Comparison of ENCODE assay signal across 8 cellular contexts in the genomic region with DNA sequence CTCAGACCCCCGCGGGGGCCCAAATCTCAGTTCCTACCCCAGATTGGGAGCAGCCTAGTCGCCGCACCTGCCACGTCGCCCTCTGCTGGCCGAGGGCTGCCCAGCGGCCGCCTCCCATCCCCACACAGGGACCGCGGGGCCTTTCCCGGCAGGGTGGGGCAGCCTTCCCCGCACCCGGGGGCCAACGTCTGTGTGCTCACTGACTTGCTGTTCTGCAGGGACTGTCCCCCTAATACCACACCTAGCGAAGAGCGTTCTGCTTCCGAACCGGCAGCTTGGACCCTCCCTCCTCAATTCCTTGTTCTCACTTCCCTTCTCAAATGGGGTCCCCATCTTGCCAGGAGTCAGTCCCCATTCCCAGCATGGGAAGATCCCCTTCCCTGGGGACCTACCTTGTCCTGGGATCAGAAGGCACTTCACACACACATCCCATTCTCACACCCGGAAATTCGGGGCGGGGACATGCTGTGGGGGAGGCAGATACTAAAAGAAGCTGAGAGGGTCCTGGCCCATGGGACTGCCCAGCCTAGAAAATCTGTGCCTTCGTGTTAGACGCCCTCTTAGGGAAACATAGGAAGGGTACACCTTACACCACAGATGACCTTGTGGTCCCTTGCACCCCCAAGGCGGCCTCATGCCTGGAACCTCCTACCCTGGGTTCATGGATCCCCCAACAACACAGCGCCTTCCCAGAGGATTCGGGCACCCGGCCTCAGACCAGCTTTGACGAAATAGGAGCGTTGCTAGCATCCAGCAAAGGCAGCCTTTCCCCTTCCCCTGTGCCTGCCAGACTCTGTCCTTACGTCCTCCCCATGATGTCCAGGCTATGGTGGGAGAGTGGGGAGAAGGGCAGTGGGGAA. TPM values are rescaled to one million over a fixed set of nuclear protein-coding genes. Genes with fewer than 3 reads are reported as not detected.
DNase-seq lines count a peak whose midpoint lies in the region; ATAC-seq, FAIRE-seq and TF ChIP-seq lines count a peak whose summit lies in the region.

No MANE protein-coding gene starts in this region.

- H3K36me3 ChIP-seq in astrocyte (ENCODE audit: insufficient read depth, low read length) (no peaks in the 10 kb centered on the region), keratinocyte (ENCODE audit: control insufficient read depth in 2 of 2, extremely low read depth in 1 of 2, insufficient read depth in 2 of 2, low read length in 2 of 2) (no peaks in the 10 kb centered on the region)

- peaks cover 6% of the 10 kb centered on the region for H3K4me1 Mint-ChIP-seq in T-helper 2 cell treated with Interferon-gamma antibody and Interleukin-4, amounts not matched to agents 5 μg/mL and 100 μg/mL, for 36 hours (ENCODE audit: low read depth)
- peaks cover 2% of the 10 kb centered on the region for H3K4me1 Mint-ChIP-seq in astrocyte (ENCODE audit: low read depth, unreplicated experiment)

- H3K9ac ChIP-seq in astrocyte (ENCODE audit: low read length) (peak overlapping the region; percentile 27), keratinocyte (ENCODE audit: control insufficient read depth, extremely low read depth, insufficient read depth, low read length) (peak overlapping the region; percentile 10)

- ATAC-seq in GM19324 (IDR thresholded peaks at IDR 0.05; ENCODE audit: low FRiP score, unreplicated experiment) = no peak
- no peak for ATAC-seq in GM19351 (IDR thresholded peaks at IDR 0.05; ENCODE audit: unreplicated experiment)

- no peak overlapping the region for H3K4me3 ChIP-seq in astrocyte (ENCODE audit: insufficient read depth, low read depth, low read length)
- H3K4me3 ChIP-seq in keratinocyte (ENCODE audit: control insufficient read depth in 2 of 3, extremely low read depth in 1 of 3, insufficient read depth in 2 of 3, low read depth in 1 of 3, low read length in 3 of 3) = no peak overlapping the region

- H3K36me3 Mint-ChIP-seq in T-helper 2 cell treated with Interferon-gamma antibody and Interleukin-4, amounts not matched to agents 5 μg/mL and 100 μg/mL, for 36 hours (ENCODE audit: low read depth) = no peaks in the 10 kb centered on the region
- no peaks in the 10 kb centered on the region for H3K36me3 Mint-ChIP-seq in astrocyte (ENCODE audit: low read depth, unreplicated experiment)

- H3K9me1 ChIP-seq in keratinocyte (ENCODE audit: control insufficient read depth, extremely low read depth, insufficient read depth, low read length) = no peaks in the 10 kb centered on the region

- peaks cover 14% of the 10 kb centered on the region for H3K27me3 Mint-ChIP-seq in T-helper 2 cell treated with Interferon-gamma antibody and Interleukin-4, amounts not matched to agents 5 μg/mL and 100 μg/mL, for 36 hours (ENCODE audit: low read depth)
- peaks cover 36% of the 10 kb centered on the region for H3K27me3 Mint-ChIP-seq in astrocyte (ENCODE audit: low read depth, unreplicated experiment)

- H3K79me2 ChIP-seq in astrocyte (ENCODE audit: insufficient read depth, low read length) (no peaks in the 10 kb centered on the region), keratinocyte (ENCODE audit: control insufficient read depth, insufficient read depth, low read length) (no peaks in the 10 kb centered on the region)

- DNase-seq in GM13976 (ENCODE audit: low spot score) = peak; percentile 78
- DNase-seq in T-helper 2 cell treated with Interferon-gamma antibody and Interleukin-4, amounts not matched to agents 5 μg/mL and 100 μg/mL, for 36 hours (ENCODE audit: low spot score) = peak; percentile 31
- DNase-seq in astrocyte (ENCODE audit: low read depth) = no peak
- no peak for DNase-seq in keratinocyte (ENCODE audit: low read depth, low spot score)
- DNase-seq in stimulated activated CD4-positive, alpha-beta T cell treated with anti-CD3 and anti-CD28 coated beads, Interleukin-2, amount 100 ng/mL, for 4 hours (ENCODE audit: low read depth) = peak; percentile 33
- DNase-seq in AML-193 (lab: John Stamatoyannopoulos, UW) = no peak

- TF ChIP-seq CTCF in GM13976 (IDR thresholded peaks at IDR 0.05; ENCODE audit: borderline replicate concordance, control extremely low read depth, extremely low read depth, insufficient read depth, missing control alignments) = peak; percentile 91
- TF ChIP-seq CTCF in astrocyte (IDR thresholded peaks at IDR 0.05; ENCODE audit: insufficient read depth, low read depth, low read length) = peak; percentile 59
- TF ChIP-seq CTCF in keratinocyte (optimal IDR thresholded peaks at IDR 0.05 in 1 of 3, IDR thresholded peaks at IDR 0.05 in 1 of 3, conservative IDR thresholded peaks at IDR 0.05 in 1 of 3; ENCODE audit: extremely low read depth in 1 of 3, insufficient read depth in 2 of 3, low read length in 3 of 3) = peak; percentile 71 to 98 (median 90)

- H3K4me2 ChIP-seq in astrocyte (ENCODE audit: low read length) = peak overlapping the region; percentile 73
- H3K4me2 ChIP-seq in keratinocyte (ENCODE audit: control insufficient read depth, extremely low read depth, insufficient read depth, low read depth, low read length) = peak overlapping the region; percentile 45

- no peaks in the 10 kb centered on the region for H3K4me1 ChIP-seq in astrocyte (ENCODE audit: insufficient read depth, low read length)
- H3K4me1 ChIP-seq in keratinocyte (ENCODE audit: control insufficient read depth, extremely low read depth, insufficient read depth, low read length) = peaks cover 3% of the 10 kb centered on the region

- H3K9me3 Mint-ChIP-seq in T-helper 2 cell treated with Interferon-gamma antibody and Interleukin-4, amounts not matched to agents 5 μg/mL and 100 μg/mL, for 36 hours = no peaks in the 10 kb centered on the region
- peaks cover 1% of the 10 kb centered on the region for H3K9me3 Mint-ChIP-seq in astrocyte (ENCODE audit: unreplicated experiment)

- no peak overlapping the region for H3K4me3 Mint-ChIP-seq in T-helper 2 cell treated with Interferon-gamma antibody and Interleukin-4, amounts not matched to agents 5 μg/mL and 100 μg/mL, for 36 hours
- H3K4me3 Mint-ChIP-seq in astrocyte (ENCODE audit: unreplicated experiment) = no peak overlapping the region

- H4K20me1 ChIP-seq in astrocyte (ENCODE audit: insufficient read depth, low read length) = no peaks in the 10 kb centered on the region
- H4K20me1 ChIP-seq in keratinocyte (ENCODE audit: control insufficient read depth, extremely low read depth, insufficient read depth, low read length) = no peaks in the 10 kb centered on the region

- dilution Hi-C loops in keratinocyte (cut with MboI; ENCODE audit: extremely low pct_ligation_motif_present, low sequenced_read_pairs) = no loop called here

- in situ Hi-C loops in GM13976 (cut with MboI; ENCODE audit: low sequenced_read_pairs, unreplicated experiment) = no loop called here

- no peaks in the 10 kb centered on the region for H3K27me3 ChIP-seq in astrocyte (ENCODE audit: insufficient read depth, low read length)
- H3K27me3 ChIP-seq in keratinocyte (ENCODE audit: control insufficient read depth, extremely low read depth, insufficient read depth, low read length) = peaks cover 15% of the 10 kb centered on the region

- FAIRE-seq in astrocyte (lab: Jason Lieb, UNC) = no peak
- no peak for FAIRE-seq in keratinocyte (lab: Jason Lieb, UNC)

- no peak overlapping the region for H3K27ac ChIP-seq in astrocyte (ENCODE audit: low read depth, low read length)
- H3K27ac ChIP-seq in keratinocyte (ENCODE audit: control insufficient read depth, insufficient read depth, low read length) = no peak overlapping the region

- no peak overlapping the region for H3K27ac Mint-ChIP-seq in T-helper 2 cell treated with Interferon-gamma antibody and Interleukin-4, amounts not matched to agents 5 μg/mL and 100 μg/mL, for 36 hours
- no peak overlapping the region for H3K27ac Mint-ChIP-seq in astrocyte (ENCODE audit: unreplicated experiment)

- peak overlapping the region; percentile 69 for H2AFZ ChIP-seq in astrocyte (ENCODE audit: low read depth, low read length)
- peak overlapping the region; percentile 32 for H2AFZ ChIP-seq in keratinocyte (ENCODE audit: control insufficient read depth, low read length)

- H3K9me3 ChIP-seq in astrocyte (ENCODE audit: insufficient read depth, low read depth, low read length) = no peaks in the 10 kb centered on the region
- no peaks in the 10 kb centered on the region for H3K9me3 ChIP-seq in keratinocyte (ENCODE audit: control insufficient read depth, low read depth, low read length)

RNA-seq across cellular contexts. Expression of a gene that starts 16.4 kb away (rescaled TPM):
- total RNA-seq in astrocyte = 0.95 and 1.3 TPM in 2 replicates
- polyA plus RNA-seq in keratinocyte = not detected in 3 replicates
- 0.15 TPM for polyA plus RNA-seq in keratinocyte (2011; ENCODE audit: low read depth)
- polyA plus RNA-seq in keratinocyte (2011; cell fraction: cytosol; rRNA removed) = not detected in 2 replicates
- 0.03 TPM in 1 of 2 replicates, not detected in the other for polyA plus RNA-seq in keratinocyte (2011; cell fraction: nucleus; rRNA removed)
- polyA plus RNA-seq in keratinocyte (2012; ENCODE audit: low replicate concordance) = not detected in 2 replicates
- not detected in 3 replicates for polyA minus RNA-seq in keratinocyte
- not detected for polyA minus RNA-seq in keratinocyte (2011; cell fraction: cytosol; rRNA and poly(A)+ RNA removed)
- not detected in 2 replicates for polyA minus RNA-seq in keratinocyte (2011; cell fraction: nucleus; rRNA and poly(A)+ RNA removed)

RNA-seq across cellular contexts. Expression of a gene that starts 27.8 kb away (rescaled TPM):
- 13.8 and 15.4 TPM in 2 replicates for total RNA-seq in astrocyte
- 11.8 to 15.3 TPM (median 12.7 TPM) in 3 replicates for polyA plus RNA-seq in keratinocyte
- polyA plus RNA-seq in keratinocyte (2011; ENCODE audit: low read depth) = 3.6 TPM
- polyA plus RNA-seq in keratinocyte (2011; cell fraction: cytosol; rRNA removed) = 9.3 and 10.1 TPM in 2 replicates
- polyA plus RNA-seq in keratinocyte (2011; cell fraction: nucleus; rRNA removed) = 36.4 and 38.2 TPM in 2 replicates
- polyA plus RNA-seq in keratinocyte (2012; ENCODE audit: low replicate concordance) = 12.9 and 13.0 TPM in 2 replicates
- 16.3 to 20.1 TPM (median 18.7 TPM) in 3 replicates for polyA minus RNA-seq in keratinocyte
- 12.1 TPM for polyA minus RNA-seq in keratinocyte (2011; cell fraction: cytosol; rRNA and poly(A)+ RNA removed)
- 21.5 and 26.6 TPM in 2 replicates for polyA minus RNA-seq in keratinocyte (2011; cell fraction: nucleus; rRNA and poly(A)+ RNA removed)

RNA-seq across cellular contexts. Expression of a gene that starts 35.8 kb away (rescaled TPM):
- not detected in 2 replicates for total RNA-seq in astrocyte
- not detected in 3 replicates for polyA plus RNA-seq in keratinocyte
- not detected for polyA plus RNA-seq in keratinocyte (2011; ENCODE audit: low read depth)
- polyA plus RNA-seq in keratinocyte (2011; cell fraction: cytosol; rRNA removed) = not detected in 2 replicates
- polyA plus RNA-seq in keratinocyte (2011; cell fraction: nucleus; rRNA removed) = not detected in 2 replicates
- 0.04 TPM in 1 of 2 replicates, not detected in the other for polyA plus RNA-seq in keratinocyte (2012; ENCODE audit: low replicate concordance)
- polyA minus RNA-seq in keratinocyte = 0.13 TPM in 2 of 3 replicates, not detected in the other
- not detected for polyA minus RNA-seq in keratinocyte (2011; cell fraction: cytosol; rRNA and poly(A)+ RNA removed)
- not detected in 2 replicates for polyA minus RNA-seq in keratinocyte (2011; cell fraction: nucleus; rRNA and poly(A)+ RNA removed)

Comparison
In these comparisons a context has a peak if more than half of its experiments do, and no peak if none do; other contexts are left out.
1. DNase-seq: peak in GM13976 (single experiment), T-helper 2 cell treated with Interferon-gamma antibody and Interleukin-4, amounts not matched to agents 5 μg/mL and 100 μg/mL, for 36 hours (single experiment) and stimulated activated CD4-positive, alpha-beta T cell treated with anti-CD3 and anti-CD28 coated beads, Interleukin-2, amount 100 ng/mL, for 4 hours (single experiment); none in astrocyte (single experiment), keratinocyte (single experiment) and AML-193 (0 of 2).
2. Peak in every context shown above with its lines, with median percentiles within 50 percentile points of each other: CTCF ChIP-seq.